Comparison of ENCODE assay signal across 16 cellular contexts in genomic region chr6:82862543-82862942, GRCh38.
DNase-seq lines count a peak whose midpoint lies in the region; ATAC-seq and TF ChIP-seq lines count a peak whose summit lies in the region.
"Had no signal": no experiment of that assay in that cellular context is flagged by ENCODE, and none has a peak within 500 bp of the region (broad histone marks: within the 10 kb centered on the region; RNA-seq: fewer than 3 reads in every experiment).

No MANE protein-coding gene starts in this region.

- H3K9me3 Mint-ChIP-seq in HFFc6 (peaks cover 12% of the 10 kb centered on the region; the same call in 1 of the 2 replicates), nephron progenitor cell (peaks cover 9% of the 10 kb centered on the region)

- H3K4me3 ChIP-seq in astrocyte of the cerebellum (ENCODE audit: low read depth, low read length) (no peak overlapping the region), left lung (no peak overlapping the region)
- H3K4me3 ChIP-seq: HAP-1, ovary had no signal

- H3K9me3 ChIP-seq in left lung: no peaks in the 10 kb centered on the region
- H3K9me3 ChIP-seq: HAP-1, ovary had no signal

- peaks cover 14% of the 10 kb centered on the region; the same call in 1 of the 2 replicates for H3K36me3 Mint-ChIP-seq in HFFc6 (ENCODE audit: low read depth)
- H3K36me3 Mint-ChIP-seq in nephron progenitor cell (ENCODE audit: low read depth): no peaks in the 10 kb centered on the region

- TF ChIP-seq POLR2A in erythroblast (IDR thresholded peaks at IDR 0.05; ENCODE audit: low read length): no peak

- H3K4me1 Mint-ChIP-seq in HFFc6 (ENCODE audit: low read depth) (peaks cover 32% of the 10 kb centered on the region), nephron progenitor cell (no peaks in the 10 kb centered on the region)
- H3K4me1 Mint-ChIP-seq: B cell had no signal

- H3K4me1 ChIP-seq in left lung: no peaks in the 10 kb centered on the region

- intact Hi-C loops in left lung (cut with DNase I): no loop called here

- no peaks in the 10 kb centered on the region; the same call in none of the 2 replicates for H3K27me3 Mint-ChIP-seq in HFFc6 (ENCODE audit: insufficient read depth)
- no peaks in the 10 kb centered on the region for H3K27me3 Mint-ChIP-seq in nephron progenitor cell (ENCODE audit: low read depth, poor library complexity)
- H3K27me3 Mint-ChIP-seq: B cell had no signal

- H3K4me3 Mint-ChIP-seq in HFFc6 (0 out of 2 replicates have a peak overlapping the region, but pooled peaks have one; percentile 12), nephron progenitor cell (no peak overlapping the region)
- H3K4me3 Mint-ChIP-seq: B cell had no signal

- in situ Hi-C loops in ACHN (cut with HindIII; ENCODE audit: low pct_ligation_motif_present, low pct_unique_long_range_greater_than_20kb, low sequenced_read_pairs) (no loop called here), astrocyte of the cerebellum (cut with HindIII; ENCODE audit: low sequenced_read_pairs) (no loop called here)

- H3K27ac Mint-ChIP-seq in HFFc6 (no peak overlapping the region), nephron progenitor cell (no peak overlapping the region)
- H3K27ac Mint-ChIP-seq: B cell had no signal

- TF ChIP-seq CTCF in HFFc6 (IDR thresholded peaks at IDR 0.05): no peak
- TF ChIP-seq CTCF in astrocyte of the cerebellum (IDR thresholded peaks at IDR 0.05; ENCODE audit: low read depth, low read length, missing control alignments): no peak
- no peak for TF ChIP-seq CTCF in left lung (IDR thresholded peaks at IDR 0.05)
- TF ChIP-seq CTCF in nephron progenitor cell (IDR thresholded peaks at IDR 0.05): no peak

- ATAC-seq in left lung: peak; percentile 91
- ATAC-seq: left ventricle myocardium superior had no signal

- no peaks in the 10 kb centered on the region for H3K27me3 ChIP-seq in left lung
- H3K27me3 ChIP-seq: ovary had no signal

- no peaks in the 10 kb centered on the region for H3K36me3 ChIP-seq in left lung
- H3K36me3 ChIP-seq: HAP-1, ovary had no signal

- DNase-seq in ACHN: peak; percentile 84
- peak; percentile 59 for DNase-seq in HFFc6
- DNase-seq in astrocyte of the cerebellum (ENCODE audit: low read depth): peak; percentile 69
- DNase-seq in left lung: no peak
- no peak for DNase-seq in NCI-H1105 (lab: John Stamatoyannopoulos, UW)
- DNase-seq in nephron progenitor cell: no peak
- no peak for DNase-seq in ecto neural progenitor cell (ENCODE audit: low spot score)
- DNase-seq in erythroblast (lab: John Stamatoyannopoulos, UW): no peak
- DNase-seq: activated CD4-positive, CD25-positive, alpha-beta regulatory T cell; DMS79 treated with DMSO at 0.1 percent for 48 hours; effector CD4-positive, alpha-beta T cell; KG1; left ventricle myocardium superior; ovary had no signal

- no peak overlapping the region for H3K27ac ChIP-seq in left lung
- H3K27ac ChIP-seq: ovary had no signal

Comparison
In these comparisons a context has a peak if more than half of its experiments do, and no peak if none do; other contexts are left out.
1. DNase-seq: peak in ACHN (single experiment), HFFc6 (single experiment) and astrocyte of the cerebellum (single experiment); none in left lung (0 of 2), NCI-H1105 (single experiment), nephron progenitor cell (single experiment), ecto neural progenitor cell (single experiment) and erythroblast (0 of 2).